1 cellular context compared by ENCODE assay signal in genomic region chr11:66861051-66861773, GRCh38.
TF ChIP-seq lines count a peak whose summit lies in the region.

No MANE protein-coding gene starts in this region.

TF ChIP-seq in HepG2, 621 proteins besides CTCF, POLR2A, EP300 and RAD21 (continued from another document):
- no peak for TF ChIP-seq ZNF512B (CRISPR knock-in tag; IDR thresholded peaks at IDR 0.05; ENCODE audit: borderline replicate concordance)
